In genomic region chr3:13005301-13005700, GRCh38 we compare ENCODE assay signal across 21 cellular contexts.
DNase-seq lines count a peak whose midpoint lies in the region; ATAC-seq and TF ChIP-seq lines count a peak whose summit lies in the region.
"Had no signal": no experiment of that assay in that cellular context is flagged by ENCODE, and none has a peak within 500 bp of the region (broad histone marks: within the 10 kb centered on the region; RNA-seq: fewer than 3 reads in every experiment).

No MANE protein-coding gene starts in this region.

- H3K4me3 Mint-ChIP-seq in CD8-positive, alpha-beta memory T cell: peak overlapping the region in 3 of 7 donors; percentile 35 to 69 (median 55)
- peak overlapping the region; percentile 19 to 54 for H3K4me3 Mint-ChIP-seq in effector memory CD8-positive, alpha-beta T cell
- no peak overlapping the region for H3K4me3 Mint-ChIP-seq in Caco-2 (ENCODE audit: unreplicated experiment)
- H3K4me3 Mint-ChIP-seq: activated CD4-positive, alpha-beta T cell treated with anti-CD3 and anti-CD28 coated beads, Interleukin-2, amount 10 ng/mL, durations not matched to agents 7 days and 5 days; activated T-cell treated with anti-CD3 and anti-CD28 coated beads, Interleukin-2, amount 50 U/mL, for 24 hours had no signal

- POLR2A ChIA-PET in CD8-positive, alpha-beta memory T cell (lab: Charles Lee): no interaction called here
- POLR2A ChIA-PET in Caco-2 (lab: Charles Lee): no interaction called here

- peaks cover 76 to 96% (median 83%) of the 10 kb centered on the region in 3 donors for H3K4me1 Mint-ChIP-seq in CD8-positive, alpha-beta memory T cell
- H3K4me1 Mint-ChIP-seq in effector memory CD8-positive, alpha-beta T cell (ENCODE audit: low read depth in 2 of 2): peaks cover 76 to 81% of the 10 kb centered on the region in 2 donors
- peaks cover 7% of the 10 kb centered on the region for H3K4me1 Mint-ChIP-seq in Caco-2 (ENCODE audit: low read depth, unreplicated experiment)

- H3K27ac ChIP-seq in CD8-positive, alpha-beta memory T cell (ENCODE audit: low read depth, low read length): no peak overlapping the region
- H3K27ac ChIP-seq in Peyer's patch: peak overlapping the region in 1 of 4 donors; percentile 33
- H3K27ac ChIP-seq: colonic mucosa had no signal

- in situ Hi-C loops in G401 (cut with HindIII; ENCODE audit: low sequenced_read_pairs): no loop called here

- DNase-seq in CD8-positive, alpha-beta memory T cell: no peak
- DNase-seq in Peyer's patch: peak in 2 of 3 donors; percentile 27 to 45
- DNase-seq in effector memory CD8-positive, alpha-beta T cell: no peak
- peak; percentile 49 for DNase-seq in posterior vena cava (ENCODE audit: low spot score)
- no peak for DNase-seq in foreskin fibroblast
- DNase-seq in G401 (ENCODE audit: low spot score): no peak
- DNase-seq in Caco-2: no peak
- no peak for DNase-seq in GOT3 (lab: John Stamatoyannopoulos, UW)
- DNase-seq: activated CD4-positive, alpha-beta T cell treated with anti-CD3 and anti-CD28 coated beads, Interleukin-2, amount 10 ng/mL, durations not matched to agents 7 days and 5 days; activated T-cell treated with anti-CD3 and anti-CD28 coated beads, Interleukin-2, amount 50 U/mL, for 24 hours; AML-193; amniotic stem cell; colonic mucosa; DMS79 treated with DMSO at 0.1 percent for 48 hours; HCEC 1CT; hippocampal formation; left colon; MV-4-11; naive thymus-derived CD4-positive, alpha-beta T cell; NCI-H82 had no signal

- peak overlapping the region; percentile 47 to 94 (median 82) for H3K27ac Mint-ChIP-seq in CD8-positive, alpha-beta memory T cell
- H3K27ac Mint-ChIP-seq in effector memory CD8-positive, alpha-beta T cell: peak overlapping the region; percentile 87 to 89
- no peak overlapping the region for H3K27ac Mint-ChIP-seq in Caco-2 (ENCODE audit: unreplicated experiment)

- no peak overlapping the region for H3K4me3 ChIP-seq in CD8-positive, alpha-beta memory T cell (ENCODE audit: low read length)
- no peak overlapping the region for H3K4me3 ChIP-seq in Peyer's patch
- no peak overlapping the region for H3K4me3 ChIP-seq in foreskin fibroblast (ENCODE audit: low read depth in 1 of 2, low read length in 2 of 2)
- H3K4me3 ChIP-seq in Caco-2 (ENCODE audit: low read depth, low read length): no peak overlapping the region
- H3K4me3 ChIP-seq: colonic mucosa, tibial nerve had no signal

- ATAC-seq in effector memory CD8-positive, alpha-beta T cell (replicated peaks): no peak
- ATAC-seq: left colon; naive thymus-derived CD4-positive, alpha-beta T cell had no signal

- peaks cover 96% of the 10 kb centered on the region for H3K4me1 ChIP-seq in CD8-positive, alpha-beta memory T cell (ENCODE audit: insufficient read depth, low read length)
- H3K4me1 ChIP-seq in Peyer's patch: peaks cover 0 to 32% (median 20%) of the 10 kb centered on the region in 4 donors
- no peaks in the 10 kb centered on the region for H3K4me1 ChIP-seq in Caco-2

- intact Hi-C loops in posterior vena cava (cut with DNase I) (loop anchor here in 1 of 2 donors (5.0 kb wide), 1 partner anchor 1388 kb away; no protein-coding TSS in a partner anchor), Caco-2 (cut with micrococcal nuclease; ENCODE audit: unreplicated experiment) (no loop called here)

- H3K9me3 ChIP-seq in CD8-positive, alpha-beta memory T cell (ENCODE audit: low read length): no peaks in the 10 kb centered on the region
- H3K9me3 ChIP-seq in Peyer's patch (no peaks in the 10 kb centered on the region), Caco-2 (no peaks in the 10 kb centered on the region)
- H3K9me3 ChIP-seq: colonic mucosa, tibial nerve had no signal

- H3K36me3 ChIP-seq in CD8-positive, alpha-beta memory T cell (ENCODE audit: insufficient read depth, low read length): peaks cover 8% of the 10 kb centered on the region
- H3K36me3 ChIP-seq in Peyer's patch: no peaks in the 10 kb centered on the region
- no peaks in the 10 kb centered on the region for H3K36me3 ChIP-seq in Caco-2 (ENCODE audit: control insufficient read depth, insufficient read depth, low read length)
- H3K36me3 ChIP-seq: colonic mucosa, tibial nerve had no signal

- H3K36me3 Mint-ChIP-seq in CD8-positive, alpha-beta memory T cell: peaks cover 3 to 43% (median 6%) of the 10 kb centered on the region in 3 donors
- H3K36me3 Mint-ChIP-seq in effector memory CD8-positive, alpha-beta T cell (ENCODE audit: insufficient read depth): peaks cover 46% of the 10 kb centered on the region
- no peaks in the 10 kb centered on the region for H3K36me3 Mint-ChIP-seq in Caco-2 (ENCODE audit: insufficient read depth, unreplicated experiment)

- H3K9me3 Mint-ChIP-seq in CD8-positive, alpha-beta memory T cell: no peaks in the 10 kb centered on the region
- no peaks in the 10 kb centered on the region for H3K9me3 Mint-ChIP-seq in effector memory CD8-positive, alpha-beta T cell
- H3K9me3 Mint-ChIP-seq in Caco-2 (ENCODE audit: unreplicated experiment): no peaks in the 10 kb centered on the region
- H3K9me3 Mint-ChIP-seq: activated CD4-positive, alpha-beta T cell treated with anti-CD3 and anti-CD28 coated beads, Interleukin-2, amount 10 ng/mL, durations not matched to agents 7 days and 5 days; activated T-cell treated with anti-CD3 and anti-CD28 coated beads, Interleukin-2, amount 50 U/mL, for 24 hours; naive thymus-derived CD4-positive, alpha-beta T cell had no signal

- CTCF ChIA-PET in CD8-positive, alpha-beta memory T cell (lab: Charles Lee): interaction anchor here (1.3 to 13.0 kb wide), 2 partner anchors 8 to 16 kb away, joined by 3 to 134 read pairs; no protein-coding TSS in a partner anchor
- CTCF ChIA-PET in Caco-2 (lab: Charles Lee): interaction anchor here (1.3 kb wide), 1 partner anchor 10 kb away, joined by 5 read pairs; no protein-coding TSS in a partner anchor

- H3K27me3 Mint-ChIP-seq in CD8-positive, alpha-beta memory T cell: no peaks in the 10 kb centered on the region
- H3K27me3 Mint-ChIP-seq in effector memory CD8-positive, alpha-beta T cell: no peaks in the 10 kb centered on the region
- peaks cover 2% of the 10 kb centered on the region for H3K27me3 Mint-ChIP-seq in Caco-2 (ENCODE audit: insufficient read depth, unreplicated experiment)
- H3K27me3 Mint-ChIP-seq: activated CD4-positive, alpha-beta T cell treated with anti-CD3 and anti-CD28 coated beads, Interleukin-2, amount 10 ng/mL, durations not matched to agents 7 days and 5 days; activated T-cell treated with anti-CD3 and anti-CD28 coated beads, Interleukin-2, amount 50 U/mL, for 24 hours; naive thymus-derived CD4-positive, alpha-beta T cell had no signal

- no TSS peak for BruUV-seq in Caco-2 (replicated peaks; lab: Mats Ljungman, UMichigan)

- no peak for TF ChIP-seq CTCF in Peyer's patch (IDR thresholded peaks at IDR 0.05)
- TF ChIP-seq CTCF in foreskin fibroblast (IDR thresholded peaks at IDR 0.05; ENCODE audit: low read depth, low read length): no peak
- no peak for TF ChIP-seq CTCF in Caco-2 (IDR thresholded peaks at IDR 0.05; ENCODE audit: insufficient read depth in 1 of 2, low read depth in 1 of 2, low read length in 1 of 2, severe bottlenecking in 1 of 2, unreplicated experiment in 1 of 2)

- TF ChIP-seq POLR2A in Peyer's patch (IDR thresholded peaks at IDR 0.05): no peak

- no peaks in the 10 kb centered on the region for H3K27me3 ChIP-seq in CD8-positive, alpha-beta memory T cell (ENCODE audit: insufficient read depth, low read length, poor library complexity, severe bottlenecking)
- no peaks in the 10 kb centered on the region for H3K27me3 ChIP-seq in Peyer's patch
- no peaks in the 10 kb centered on the region for H3K27me3 ChIP-seq in Caco-2 (replicated peaks; ENCODE audit: control insufficient read depth, insufficient read depth, low read length)
- H3K27me3 ChIP-seq: colonic mucosa, tibial nerve had no signal

Comparison
In these comparisons a context has a peak if more than half of its experiments do, and no peak if none do; other contexts are left out.
1. DNase-seq: peak in Peyer's patch (2 of 3) and posterior vena cava (single experiment); none in CD8-positive, alpha-beta memory T cell (0 of 5), effector memory CD8-positive, alpha-beta T cell (0 of 3), foreskin fibroblast (0 of 2), G401 (single experiment), Caco-2 (0 of 2) and GOT3 (single experiment).